ENCODE assay signal across 8 cellular contexts in the genomic region with DNA sequence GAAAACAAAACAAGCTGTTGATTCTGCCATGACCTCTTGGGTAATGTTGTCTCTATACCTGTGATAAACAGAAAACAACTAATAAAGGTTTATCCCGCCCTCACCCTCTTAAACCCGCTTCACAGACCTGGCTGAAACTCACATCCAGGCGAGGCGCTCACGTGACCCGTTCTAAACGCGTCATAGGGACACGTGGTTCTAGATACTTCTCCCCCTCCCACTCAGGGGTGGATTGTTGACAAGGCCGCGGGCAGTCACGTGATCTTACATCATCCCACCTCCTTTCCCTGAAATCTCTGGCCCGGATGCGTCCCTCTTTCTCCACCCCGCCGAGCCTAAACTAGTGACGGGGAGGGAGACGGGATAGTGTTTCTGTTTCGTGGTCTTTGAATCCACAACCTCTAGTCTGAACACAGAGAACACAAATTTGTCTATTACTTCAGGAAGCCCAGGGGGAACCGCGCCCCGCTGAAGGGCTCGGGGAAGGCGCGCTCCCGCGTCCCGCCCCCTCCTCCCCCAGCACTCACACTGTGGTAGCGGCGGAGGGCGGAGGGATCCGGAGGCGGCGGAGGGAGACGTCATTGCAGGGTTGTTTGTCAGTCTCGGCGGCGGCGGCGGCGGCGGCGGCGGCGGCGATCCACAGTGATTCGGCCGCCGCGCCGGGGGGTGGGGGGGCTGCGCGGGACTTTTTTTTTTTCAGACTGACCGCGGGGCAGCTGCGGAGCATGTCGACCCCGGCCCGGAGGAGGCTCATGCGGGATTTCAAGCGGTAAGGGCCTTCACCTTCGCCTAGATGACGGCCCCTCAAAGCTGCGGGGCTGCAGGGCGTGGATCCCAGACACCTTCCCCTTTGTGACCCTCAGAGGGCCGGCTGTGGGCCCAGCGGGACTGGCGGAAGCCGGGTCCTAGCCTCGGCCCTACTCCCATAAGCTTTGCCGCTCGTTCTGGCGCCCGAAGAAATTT. TPM values are rescaled to one million over a fixed set of nuclear protein-coding genes. Genes with fewer than 3 reads are reported as not detected.
DNase-seq lines count a peak whose midpoint lies in the region; ATAC-seq and TF ChIP-seq lines count a peak whose summit lies in the region.

A gene (plus strand): TSS at position 699 of the 963 bp plus-strand sequence. CDS start 27 bp downstream, at position 726.

- peak; percentile 89 for TF ChIP-seq EP300 in Ishikawa (IDR thresholded peaks at IDR 0.05; ENCODE audit: borderline replicate concordance)

- CTCF ChIA-PET in PC-3 (lab: Charles Lee), result interaction anchor here (0.5 to 0.6 kb wide), 2 partner anchors 16 to 67 kb away, joined by 3 read pairs; no protein-coding TSS in a partner anchor

- no peaks in the 10 kb centered on the region for H3K9me2 ChIP-seq in PC-3 (replicated peaks; ENCODE audit: low read length)

- H3K9me3 ChIP-seq in PC-3 (ENCODE audit: low read length) (no peaks in the 10 kb centered on the region), mononuclear cell (ENCODE audit: low read depth, low read length) (no peaks in the 10 kb centered on the region)

- H3K27me3 ChIP-seq in PC-3 (ENCODE audit: low read length) (no peaks in the 10 kb centered on the region), mononuclear cell (ENCODE audit: insufficient read depth, low read length) (no peaks in the 10 kb centered on the region)

- no TSS peak for BruUV-seq in PC-3 (replicated peaks; lab: Mats Ljungman, UMichigan)

- H3F3A ChIP-seq in PC-3 (ENCODE audit: low read length, unreplicated experiment), result no peaks in the 10 kb centered on the region

- H4K20me1 ChIP-seq in PC-3 (ENCODE audit: low read length), result peaks cover 16% of the 10 kb centered on the region

- H3K79me2 ChIP-seq in PC-3 (ENCODE audit: low read length), result peaks cover 52% of the 10 kb centered on the region

- no peak for TF ChIP-seq CTCF in PC-3 (conservative IDR thresholded peaks at IDR 0.05; ENCODE audit: low read depth, low read length)
- TF ChIP-seq CTCF in epithelial cell of esophagus (IDR thresholded peaks at IDR 0.05; ENCODE audit: insufficient read depth, low read depth, low read length, missing control alignments), result no peak

- H3K4me1 ChIP-seq in PC-3 (ENCODE audit: insufficient read depth, low read length) (peaks cover 17% of the 10 kb centered on the region), mononuclear cell (ENCODE audit: insufficient read depth, low read length) (peaks cover 34% of the 10 kb centered on the region)

- H3K4me2 ChIP-seq in PC-3 (ENCODE audit: low read length), result peak within 1 kb of the TSS; percentile 88

- intact Hi-C loops in PC-3 (cut with micrococcal nuclease), result loop anchor here (2.0 to 5.0 kb wide), 2 partner anchors 156 to 216 kb away; no protein-coding TSS in a partner anchor

- peak within 1 kb of the TSS; percentile 96 for H2AFZ ChIP-seq in PC-3 (ENCODE audit: low read length)

- H3K4me3 ChIP-seq in PC-3 (ENCODE audit: low read length), result peak within 1 kb of the TSS; percentile 99
- peak within 1 kb of the TSS; percentile 59 for H3K4me3 ChIP-seq in epithelial cell of esophagus (ENCODE audit: low read length)
- H3K4me3 ChIP-seq in mononuclear cell (ENCODE audit: low read length), result peak within 1 kb of the TSS; percentile 97

- peak within 1 kb of the TSS; percentile 89 for H3K27ac ChIP-seq in PC-3 (ENCODE audit: low read length)

- no peaks in the 10 kb centered on the region for H3K36me3 ChIP-seq in PC-3 (ENCODE audit: low read depth, low read length)

- peak; percentile 71 for ATAC-seq in GM21576 (IDR thresholded peaks at IDR 0.05; ENCODE audit: unreplicated experiment)
- peak; percentile 64 for ATAC-seq in PC-3

- DNase-seq in DMS114 treated with DMSO at 0.1 percent for 48 hours (lab: John Stamatoyannopoulos, UW; ENCODE audit: unreplicated experiment) (peak; percentile 99), PC-3 (peak; percentile 94), activated T-cell treated with anti-CD3 and anti-CD28 coated beads for 48 hours (ENCODE audit: low read depth) (peak; percentile 88), epithelial cell of esophagus (ENCODE audit: low read depth) (peak; percentile 100)
- peak; percentile 95 to 96 for DNase-seq in stimulated activated CD8-positive, alpha-beta memory T cell treated with anti-CD3 and anti-CD28 coated beads, Interleukin-4, amount 100 ng/mL, for 1 hour (ENCODE audit: low read depth in 2 of 2, low spot score in 1 of 2)

- POLR2A ChIA-PET in PC-3 (lab: Charles Lee; ENCODE audit: unreplicated experiment), result no interaction called here

- no peak for TF ChIP-seq RAD21 in Ishikawa (IDR thresholded peaks at IDR 0.05; ENCODE audit: low read depth)

- peak within 1 kb of the TSS; percentile 99 for H3K9ac ChIP-seq in PC-3 (ENCODE audit: low read length)

TF ChIP-seq in Ishikawa, 13 proteins besides CTCF, POLR2A, EP300 and RAD21:
- TF ChIP-seq, protein P1, sequence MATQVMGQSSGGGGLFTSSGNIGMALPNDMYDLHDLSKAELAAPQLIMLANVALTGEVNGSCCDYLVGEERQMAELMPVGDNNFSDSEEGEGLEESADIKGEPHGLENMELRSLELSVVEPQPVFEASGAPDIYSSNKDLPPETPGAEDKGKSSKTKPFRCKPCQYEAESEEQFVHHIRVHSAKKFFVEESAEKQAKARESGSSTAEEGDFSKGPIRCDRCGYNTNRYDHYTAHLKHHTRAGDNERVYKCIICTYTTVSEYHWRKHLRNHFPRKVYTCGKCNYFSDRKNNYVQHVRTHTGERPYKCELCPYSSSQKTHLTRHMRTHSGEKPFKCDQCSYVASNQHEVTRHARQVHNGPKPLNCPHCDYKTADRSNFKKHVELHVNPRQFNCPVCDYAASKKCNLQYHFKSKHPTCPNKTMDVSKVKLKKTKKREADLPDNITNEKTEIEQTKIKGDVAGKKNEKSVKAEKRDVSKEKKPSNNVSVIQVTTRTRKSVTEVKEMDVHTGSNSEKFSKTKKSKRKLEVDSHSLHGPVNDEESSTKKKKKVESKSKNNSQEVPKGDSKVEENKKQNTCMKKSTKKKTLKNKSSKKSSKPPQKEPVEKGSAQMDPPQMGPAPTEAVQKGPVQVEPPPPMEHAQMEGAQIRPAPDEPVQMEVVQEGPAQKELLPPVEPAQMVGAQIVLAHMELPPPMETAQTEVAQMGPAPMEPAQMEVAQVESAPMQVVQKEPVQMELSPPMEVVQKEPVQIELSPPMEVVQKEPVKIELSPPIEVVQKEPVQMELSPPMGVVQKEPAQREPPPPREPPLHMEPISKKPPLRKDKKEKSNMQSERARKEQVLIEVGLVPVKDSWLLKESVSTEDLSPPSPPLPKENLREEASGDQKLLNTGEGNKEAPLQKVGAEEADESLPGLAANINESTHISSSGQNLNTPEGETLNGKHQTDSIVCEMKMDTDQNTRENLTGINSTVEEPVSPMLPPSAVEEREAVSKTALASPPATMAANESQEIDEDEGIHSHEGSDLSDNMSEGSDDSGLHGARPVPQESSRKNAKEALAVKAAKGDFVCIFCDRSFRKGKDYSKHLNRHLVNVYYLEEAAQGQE (IDR thresholded peaks at IDR 0.05; ENCODE audit: low read depth), result no peak
- TF ChIP-seq TAF1 (IDR thresholded peaks at IDR 0.05; ENCODE audit: low read depth) (peak; percentile 85), YY1 (IDR thresholded peaks at IDR 0.05; ENCODE audit: low read depth) (peak; percentile 49; the same call in 1 of the 2 replicates), CREB1 (IDR thresholded peaks at IDR 0.05; ENCODE audit: low read depth) (peak; percentile 70), FOXM1 (IDR thresholded peaks at IDR 0.05; ENCODE audit: borderline replicate concordance, low read depth) (no peak), CEBPB (IDR thresholded peaks at IDR 0.05) (peak; percentile 47; the same call in 1 of the 2 replicates), TEAD4 (IDR thresholded peaks at IDR 0.05) (no peak; the same call in 1 of the 2 replicates), NFIC (IDR thresholded peaks at IDR 0.05) (peak; percentile 47; the same call in 1 of the 2 replicates), ZBTB7A (IDR thresholded peaks at IDR 0.05; ENCODE audit: low read depth) (peak; percentile 75; the same call in 1 of the 2 replicates), TCF12 (IDR thresholded peaks at IDR 0.05; ENCODE audit: low read depth) (peak; percentile 15), EGR1 (IDR thresholded peaks at IDR 0.05) (peak; percentile 52)
- TF ChIP-seq, protein P2, sequence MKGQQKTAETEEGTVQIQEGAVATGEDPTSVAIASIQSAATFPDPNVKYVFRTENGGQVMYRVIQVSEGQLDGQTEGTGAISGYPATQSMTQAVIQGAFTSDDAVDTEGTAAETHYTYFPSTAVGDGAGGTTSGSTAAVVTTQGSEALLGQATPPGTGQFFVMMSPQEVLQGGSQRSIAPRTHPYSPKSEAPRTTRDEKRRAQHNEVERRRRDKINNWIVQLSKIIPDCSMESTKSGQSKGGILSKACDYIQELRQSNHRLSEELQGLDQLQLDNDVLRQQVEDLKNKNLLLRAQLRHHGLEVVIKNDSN (IDR thresholded peaks at IDR 0.05), result peak; percentile 100
- TF ChIP-seq, protein P3, sequence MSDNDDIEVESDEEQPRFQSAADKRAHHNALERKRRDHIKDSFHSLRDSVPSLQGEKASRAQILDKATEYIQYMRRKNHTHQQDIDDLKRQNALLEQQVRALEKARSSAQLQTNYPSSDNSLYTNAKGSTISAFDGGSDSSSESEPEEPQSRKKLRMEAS (IDR thresholded peaks at IDR 0.05), result peak; percentile 98

RNA-seq across cellular contexts. Expression of the gene that starts here (rescaled TPM):
- total RNA-seq in PC-3 (2014; rRNA removed) (9.5 and 10.0 TPM in 2 replicates), mononuclear cell (83.7 TPM)

Comparison
In these comparisons a context has a peak if more than half of its experiments do, and no peak if none do; other contexts are left out.
1. Peak in every context shown above with its lines: DNase-seq, ATAC-seq, H3K4me3 ChIP-seq and H3K27ac ChIP-seq.